Comparison of ENCODE assay signal across 11 cellular contexts in genomic region chrX:47662144-47662657, GRCh38.
DNase-seq lines count a peak whose midpoint lies in the region; ATAC-seq and TF ChIP-seq lines count a peak whose summit lies in the region.
"Had no signal": no experiment of that assay in that cellular context is flagged by ENCODE, and none has a peak within 500 bp of the region (broad histone marks: within the 10 kb centered on the region; RNA-seq: fewer than 3 reads in every experiment).

No MANE protein-coding gene starts in this region.

- peaks cover 16% of the 10 kb centered on the region for H3K4me1 Mint-ChIP-seq in T-helper 2 cell treated with Interferon-gamma antibody and Interleukin-4, amounts not matched to agents 5 μg/mL and 100 μg/mL, for 36 hours (ENCODE audit: low read depth)

- DNase-seq in SIG-M5 treated with dmso at 0.1 percent for 504 hours (lab: John Stamatoyannopoulos, UW; ENCODE audit: unreplicated experiment): peak; percentile 22
- no peak for DNase-seq in SIG-M5 (lab: John Stamatoyannopoulos, UW)
- DNase-seq in T-helper 2 cell treated with Interferon-gamma antibody and Interleukin-4, amounts not matched to agents 5 μg/mL and 100 μg/mL, for 36 hours (ENCODE audit: low spot score): peak; percentile 71
- DNase-seq in erythroblast (lab: John Stamatoyannopoulos, UW): peak; percentile 47 to 72
- peak in 2 of 3 experiments; percentile 27 to 49 for DNase-seq in stimulated activated CD4-positive, alpha-beta T cell treated with anti-CD3 and anti-CD28 coated beads, TNF-alpha, amount 100 ng/mL, for 24 hours (ENCODE audit: low read depth in 3 of 3)
- DNase-seq in DMS153 treated with DMSO at 0.1 percent for 48 hours (lab: John Stamatoyannopoulos, UW; ENCODE audit: unreplicated experiment): no peak
- DNase-seq: 8988T; effector CD4-positive, alpha-beta T cell had no signal

- H3K36me3 Mint-ChIP-seq in T-helper 2 cell treated with Interferon-gamma antibody and Interleukin-4, amounts not matched to agents 5 μg/mL and 100 μg/mL, for 36 hours (ENCODE audit: low read depth): peaks cover 11% of the 10 kb centered on the region

- peak overlapping the region; percentile 89 for H3K27ac Mint-ChIP-seq in T-helper 2 cell treated with Interferon-gamma antibody and Interleukin-4, amounts not matched to agents 5 μg/mL and 100 μg/mL, for 36 hours

- TF ChIP-seq POLR2A in erythroblast (IDR thresholded peaks at IDR 0.05; ENCODE audit: low read length): peak; percentile 51

- no peaks in the 10 kb centered on the region for H3K27me3 Mint-ChIP-seq in T-helper 2 cell treated with Interferon-gamma antibody and Interleukin-4, amounts not matched to agents 5 μg/mL and 100 μg/mL, for 36 hours (ENCODE audit: low read depth)

- ATAC-seq in HG02798 (IDR thresholded peaks at IDR 0.05; ENCODE audit: poor library complexity, unreplicated experiment): no peak
- ATAC-seq in GM21723 (IDR thresholded peaks at IDR 0.05; ENCODE audit: unreplicated experiment): no peak

- peak overlapping the region; percentile 33 for H3K4me3 Mint-ChIP-seq in T-helper 2 cell treated with Interferon-gamma antibody and Interleukin-4, amounts not matched to agents 5 μg/mL and 100 μg/mL, for 36 hours
- H3K4me3 Mint-ChIP-seq: nephron had no signal

- peaks cover 5% of the 10 kb centered on the region for H3K9me3 Mint-ChIP-seq in T-helper 2 cell treated with Interferon-gamma antibody and Interleukin-4, amounts not matched to agents 5 μg/mL and 100 μg/mL, for 36 hours

Comparison
In these comparisons a context has a peak if more than half of its experiments do, and no peak if none do; other contexts are left out.
1. DNase-seq: peak in SIG-M5 treated with dmso at 0.1 percent for 504 hours (single experiment), T-helper 2 cell treated with Interferon-gamma antibody and Interleukin-4, amounts not matched to agents 5 μg/mL and 100 μg/mL, for 36 hours (single experiment), erythroblast (2 of 2) and stimulated activated CD4-positive, alpha-beta T cell treated with anti-CD3 and anti-CD28 coated beads, TNF-alpha, amount 100 ng/mL, for 24 hours (2 of 3); none in SIG-M5 (single experiment) and DMS153 treated with DMSO at 0.1 percent for 48 hours (single experiment).